Comparison of ENCODE assay signal across 1 cellular context in the genomic region with DNA sequence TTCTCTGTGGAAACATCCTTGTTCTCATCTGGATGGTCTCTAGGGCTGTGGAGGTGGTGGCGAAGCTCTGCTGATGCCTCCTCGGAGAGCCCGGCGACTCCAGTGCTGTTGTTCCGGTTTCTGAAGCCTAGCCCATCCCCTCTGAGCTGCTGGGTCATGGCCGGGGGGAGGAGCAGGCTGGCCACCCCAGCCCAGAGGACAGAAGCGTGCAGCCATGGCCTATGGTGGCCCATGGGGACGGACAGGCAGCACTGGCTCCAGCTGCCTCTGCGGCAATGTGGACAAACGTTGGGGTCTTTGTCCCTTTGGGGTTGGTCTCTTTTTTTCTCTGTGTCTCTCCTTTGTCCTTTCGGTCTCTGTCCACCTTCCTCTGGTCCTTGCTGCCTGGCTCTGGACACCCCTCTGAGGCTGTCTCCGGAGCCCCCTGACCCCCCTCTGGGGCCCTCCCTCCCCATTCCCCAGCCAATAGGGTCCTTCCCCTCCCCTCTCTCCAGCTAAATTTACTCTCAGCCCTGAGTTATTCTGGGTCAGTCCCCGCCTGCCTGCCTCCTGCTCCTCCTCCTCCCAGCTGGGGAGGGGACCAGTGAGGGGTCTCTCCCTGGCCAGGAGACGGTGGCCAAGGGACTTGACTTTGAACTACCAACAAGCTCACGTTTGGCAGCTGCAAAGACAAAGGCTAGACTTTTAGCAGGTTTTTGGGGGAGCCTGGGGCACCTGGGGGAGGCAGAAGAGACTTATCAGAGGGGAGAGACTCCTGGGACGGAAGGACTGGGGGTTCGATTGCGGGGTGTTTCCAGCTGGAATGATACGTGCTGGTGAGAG.
TF ChIP-seq lines count a peak whose summit lies in the region.

A gene with protein sequence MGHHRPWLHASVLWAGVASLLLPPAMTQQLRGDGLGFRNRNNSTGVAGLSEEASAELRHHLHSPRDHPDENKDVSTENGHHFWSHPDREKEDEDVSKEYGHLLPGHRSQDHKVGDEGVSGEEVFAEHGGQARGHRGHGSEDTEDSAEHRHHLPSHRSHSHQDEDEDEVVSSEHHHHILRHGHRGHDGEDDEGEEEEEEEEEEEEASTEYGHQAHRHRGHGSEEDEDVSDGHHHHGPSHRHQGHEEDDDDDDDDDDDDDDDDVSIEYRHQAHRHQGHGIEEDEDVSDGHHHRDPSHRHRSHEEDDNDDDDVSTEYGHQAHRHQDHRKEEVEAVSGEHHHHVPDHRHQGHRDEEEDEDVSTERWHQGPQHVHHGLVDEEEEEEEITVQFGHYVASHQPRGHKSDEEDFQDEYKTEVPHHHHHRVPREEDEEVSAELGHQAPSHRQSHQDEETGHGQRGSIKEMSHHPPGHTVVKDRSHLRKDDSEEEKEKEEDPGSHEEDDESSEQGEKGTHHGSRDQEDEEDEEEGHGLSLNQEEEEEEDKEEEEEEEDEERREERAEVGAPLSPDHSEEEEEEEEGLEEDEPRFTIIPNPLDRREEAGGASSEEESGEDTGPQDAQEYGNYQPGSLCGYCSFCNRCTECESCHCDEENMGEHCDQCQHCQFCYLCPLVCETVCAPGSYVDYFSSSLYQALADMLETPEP (minus strand): TSS at position 392 of the 822 bp plus-strand sequence. CDS start 159 bp downstream, at position 233.

TF ChIP-seq in K562, 482 proteins besides CTCF, POLR2A, EP300 and RAD21 (continued from another document and continues in another):
- TF ChIP-seq, protein P1, sequence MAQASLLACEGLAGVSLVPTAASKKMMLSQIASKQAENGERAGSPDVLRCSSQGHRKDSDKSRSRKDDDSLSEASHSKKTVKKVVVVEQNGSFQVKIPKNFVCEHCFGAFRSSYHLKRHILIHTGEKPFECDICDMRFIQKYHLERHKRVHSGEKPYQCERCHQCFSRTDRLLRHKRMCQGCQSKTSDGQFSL (CRISPR knock-in tag; IDR thresholded peaks at IDR 0.05) = no peak
- TF ChIP-seq, protein P1 (tag; IDR thresholded peaks at IDR 0.05) = no peak; a peak in 1 of 4 replicates
- TF ChIP-seq ETV1 (tag; conservative IDR thresholded peaks at IDR 0.05; ENCODE audit: low read depth) = no peak
- TF ChIP-seq BCOR (IDR thresholded peaks at IDR 0.05) = peak; percentile 16; the same call in 1 of the 2 replicates
- TF ChIP-seq YY1 (IDR thresholded peaks at IDR 0.05; ENCODE audit: borderline replicate concordance in 1 of 3, control insufficient read depth in 1 of 3, extremely low read depth in 1 of 3, insufficient read depth in 3 of 3, insufficient read length in 1 of 3, insufficient replicate concordance in 2 of 3, low read depth in 1 of 3, low read length in 2 of 3) = peak; percentile 20 to 89 (median 80)
- peak; percentile 22; the same call in 1 of the 2 replicates for TF ChIP-seq NR2C1 (IDR thresholded peaks at IDR 0.05)
- peak; percentile 63 for TF ChIP-seq NR2C1 (tag; IDR thresholded peaks at IDR 0.05)
- 0 out of 2 replicates have a peak, but pooled peaks have one; percentile 47 for TF ChIP-seq ZNF644 (tag; IDR thresholded peaks at IDR 0.05; ENCODE audit: low read depth)
- TF ChIP-seq HNRNPUL1 (IDR thresholded peaks at IDR 0.05; ENCODE audit: low read length) = no peak
- TF ChIP-seq KLF13 (tag; IDR thresholded peaks at IDR 0.05; ENCODE audit: borderline replicate concordance, low read depth) = no peak
- no peak for TF ChIP-seq FOXM1 (IDR thresholded peaks at IDR 0.05; ENCODE audit: low read depth)
- no peak for TF ChIP-seq FOXM1 (CRISPR knock-in tag; IDR thresholded peaks at IDR 0.05; ENCODE audit: low read depth)
- 0 out of 2 replicates have a peak, but pooled peaks have one; percentile 5 for TF ChIP-seq GATAD2A (IDR thresholded peaks at IDR 0.05)
- TF ChIP-seq NCOA6 (IDR thresholded peaks at IDR 0.05) = no peak
- TF ChIP-seq MLLT1 (IDR thresholded peaks at IDR 0.05) = peak; percentile 1 to 29; a peak in 1 of 4 replicates
- no peak for TF ChIP-seq PTBP1 (IDR thresholded peaks at IDR 0.05; ENCODE audit: low read depth, low read length)
- no peak for TF ChIP-seq ILK (tag; IDR thresholded peaks at IDR 0.05; ENCODE audit: borderline replicate concordance, low read depth)
- peak; percentile 39 to 71; a peak in 2 of 4 replicates for TF ChIP-seq MAZ (CRISPR knock-in tag; conservative IDR thresholded peaks at IDR 0.05 in 1 of 2, IDR thresholded peaks at IDR 0.05 in 1 of 2)
- TF ChIP-seq, protein P2, sequence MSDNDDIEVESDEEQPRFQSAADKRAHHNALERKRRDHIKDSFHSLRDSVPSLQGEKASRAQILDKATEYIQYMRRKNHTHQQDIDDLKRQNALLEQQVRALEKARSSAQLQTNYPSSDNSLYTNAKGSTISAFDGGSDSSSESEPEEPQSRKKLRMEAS (CRISPR knock-in tag; IDR thresholded peaks at IDR 0.05) = peak; percentile 11; the same call in 1 of the 2 replicates
- peak; percentile 62 for TF ChIP-seq TAF1 (IDR thresholded peaks at IDR 0.05; ENCODE audit: control insufficient read depth, extremely low read depth, insufficient read depth, low read length, severe bottlenecking)
- 0 out of 2 replicates have a peak, but pooled peaks have one; percentile 11 for TF ChIP-seq XRCC5 (IDR thresholded peaks at IDR 0.05; ENCODE audit: low read depth, low read length)
- no peak for TF ChIP-seq ZNF717 (CRISPR knock-in tag; IDR thresholded peaks at IDR 0.05)
- TF ChIP-seq, protein P3, sequence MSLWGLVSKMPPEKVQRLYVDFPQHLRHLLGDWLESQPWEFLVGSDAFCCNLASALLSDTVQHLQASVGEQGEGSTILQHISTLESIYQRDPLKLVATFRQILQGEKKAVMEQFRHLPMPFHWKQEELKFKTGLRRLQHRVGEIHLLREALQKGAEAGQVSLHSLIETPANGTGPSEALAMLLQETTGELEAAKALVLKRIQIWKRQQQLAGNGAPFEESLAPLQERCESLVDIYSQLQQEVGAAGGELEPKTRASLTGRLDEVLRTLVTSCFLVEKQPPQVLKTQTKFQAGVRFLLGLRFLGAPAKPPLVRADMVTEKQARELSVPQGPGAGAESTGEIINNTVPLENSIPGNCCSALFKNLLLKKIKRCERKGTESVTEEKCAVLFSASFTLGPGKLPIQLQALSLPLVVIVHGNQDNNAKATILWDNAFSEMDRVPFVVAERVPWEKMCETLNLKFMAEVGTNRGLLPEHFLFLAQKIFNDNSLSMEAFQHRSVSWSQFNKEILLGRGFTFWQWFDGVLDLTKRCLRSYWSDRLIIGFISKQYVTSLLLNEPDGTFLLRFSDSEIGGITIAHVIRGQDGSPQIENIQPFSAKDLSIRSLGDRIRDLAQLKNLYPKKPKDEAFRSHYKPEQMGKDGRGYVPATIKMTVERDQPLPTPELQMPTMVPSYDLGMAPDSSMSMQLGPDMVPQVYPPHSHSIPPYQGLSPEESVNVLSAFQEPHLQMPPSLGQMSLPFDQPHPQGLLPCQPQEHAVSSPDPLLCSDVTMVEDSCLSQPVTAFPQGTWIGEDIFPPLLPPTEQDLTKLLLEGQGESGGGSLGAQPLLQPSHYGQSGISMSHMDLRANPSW (CRISPR knock-in tag; IDR thresholded peaks at IDR 0.05) = no peak
- TF ChIP-seq E2F6 (IDR thresholded peaks at IDR 0.05; ENCODE audit: borderline replicate concordance in 1 of 2, extremely low read depth in 1 of 2, insufficient read depth in 1 of 2, insufficient read length in 1 of 2, low read depth in 1 of 2, low read length in 1 of 2, poor library complexity in 1 of 2, severe bottlenecking in 1 of 2) = peak; percentile 21 to 45
- no peak for TF ChIP-seq TEAD2 (tag; IDR thresholded peaks at IDR 0.05)
- TF ChIP-seq SMARCB1 (IDR thresholded peaks at IDR 0.05; ENCODE audit: insufficient read length, low read depth) = no peak
- TF ChIP-seq MTF1 (CRISPR knock-in tag; IDR thresholded peaks at IDR 0.05; ENCODE audit: borderline replicate concordance) = no peak
- 0 out of 2 replicates have a peak, but pooled peaks have one; percentile 30 for TF ChIP-seq AFF4 (CRISPR knock-in tag; IDR thresholded peaks at IDR 0.05)
- 0 out of 4 replicates have a peak, but pooled peaks of 1 of the 2 experiments have one; percentile 44 for TF ChIP-seq MLX (CRISPR knock-in tag; conservative IDR thresholded peaks at IDR 0.05)
- TF ChIP-seq NBN (IDR thresholded peaks at IDR 0.05; ENCODE audit: low read depth) = peak; percentile 81
- TF ChIP-seq ETV5 (CRISPR knock-in tag; IDR thresholded peaks at IDR 0.05; ENCODE audit: low read depth) = 0 out of 2 replicates have a peak, but pooled peaks have one; percentile 19
- 0 out of 2 replicates have a peak, but pooled peaks have one; percentile 11 for TF ChIP-seq LARP7 (IDR thresholded peaks at IDR 0.05)
- TF ChIP-seq, protein P4, sequence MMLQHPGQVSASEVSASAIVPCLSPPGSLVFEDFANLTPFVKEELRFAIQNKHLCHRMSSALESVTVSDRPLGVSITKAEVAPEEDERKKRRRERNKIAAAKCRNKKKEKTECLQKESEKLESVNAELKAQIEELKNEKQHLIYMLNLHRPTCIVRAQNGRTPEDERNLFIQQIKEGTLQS (IDR thresholded peaks at IDR 0.05) = no peak; the same call in 1 of the 2 replicates
- TF ChIP-seq, protein P4 (CRISPR knock-in tag; conservative IDR thresholded peaks at IDR 0.05) = no peak
- TF ChIP-seq NR3C1 (CRISPR knock-in tag; IDR thresholded peaks at IDR 0.05) = no peak
- peak; percentile 12; the same call in 1 of the 2 replicates for TF ChIP-seq SOX6 (IDR thresholded peaks at IDR 0.05)
- peak; percentile 31 for TF ChIP-seq DACH1 (IDR thresholded peaks at IDR 0.05; ENCODE audit: partially characterized antibody)
- TF ChIP-seq ZNF79 (CRISPR knock-in tag; IDR thresholded peaks at IDR 0.05; ENCODE audit: low read depth) = no peak
- TF ChIP-seq NUFIP1 (IDR thresholded peaks at IDR 0.05; ENCODE audit: partially characterized antibody) = no peak
- TF ChIP-seq ATF7 (IDR thresholded peaks at IDR 0.05) = peak; percentile 47; the same call in 1 of the 2 replicates
- TF ChIP-seq HCFC1 (IDR thresholded peaks at IDR 0.05; ENCODE audit: low read depth, low read length) = peak; percentile 34; the same call in 1 of the 2 replicates
- no peak for TF ChIP-seq ZSCAN29 (IDR thresholded peaks at IDR 0.05)
- no peak for TF ChIP-seq CAMTA2 (CRISPR knock-in tag; conservative IDR thresholded peaks at IDR 0.05)
- TF ChIP-seq TAF7 (tag; IDR thresholded peaks at IDR 0.05) = 0 out of 2 replicates have a peak, but pooled peaks have one; percentile 14
- 0 out of 2 replicates have a peak, but pooled peaks have one; percentile 34 for TF ChIP-seq IRF9 (tag; IDR thresholded peaks at IDR 0.05)
- no peak for TF ChIP-seq TOE1 (IDR thresholded peaks at IDR 0.05; ENCODE audit: borderline replicate concordance)
- TF ChIP-seq TOE1 (CRISPR knock-in tag; IDR thresholded peaks at IDR 0.05; ENCODE audit: borderline replicate concordance, low read depth) = no peak
